1 cellular context compared by ENCODE assay signal in the genomic region with DNA sequence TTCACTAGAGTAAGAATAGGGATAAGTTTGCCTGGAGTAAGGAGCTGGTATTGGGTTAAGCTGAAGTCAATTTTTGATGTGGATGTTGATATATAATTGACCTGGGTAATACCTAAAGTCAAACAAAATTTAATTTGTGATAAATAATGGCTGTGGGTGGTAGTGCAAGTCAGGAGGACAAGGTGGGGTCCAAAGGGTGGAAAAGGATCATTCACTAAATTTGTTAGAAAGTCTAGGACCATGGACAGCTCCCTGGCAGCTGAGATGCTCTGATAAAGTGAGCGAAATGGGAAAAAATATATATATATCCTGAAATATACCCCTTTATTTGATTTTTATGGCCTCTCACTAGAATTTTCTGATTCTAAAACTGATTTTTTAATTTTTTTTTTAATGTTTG.
TF ChIP-seq lines count a peak whose summit lies in the region.

No MANE protein-coding gene starts in this region.

TF ChIP-seq in IMR-90, 13 proteins besides CTCF, POLR2A, EP300 and RAD21 (continued from another document):
- TF ChIP-seq MAFK (IDR thresholded peaks at IDR 0.05; ENCODE audit: low read depth, low read length) (no peak), SMC3 (IDR thresholded peaks at IDR 0.05; ENCODE audit: low read depth, low read length) (no peak)
